27 cellular contexts compared by ENCODE assay signal in genomic region chr14:85359505-85359904, GRCh38.
"Had no signal": no experiment of that assay in that cellular context is flagged by ENCODE, and none has a peak within 500 bp of the region (broad histone marks: within the 10 kb centered on the region; RNA-seq: fewer than 3 reads in every experiment).

No MANE protein-coding gene starts in this region.

- ATAC-seq: left colon; left lung; lower lobe of right lung; natural killer cell; sciatic nerve; stimulated activated naive B cell treated with anti-CD40 and anti-IgM and Interleukin-4, amounts not matched to agents 10 μg/mL and 1 μg/mL and 100 μg/mL, for 72 hours; stimulated activated naive CD8-positive, alpha-beta T cell treated with anti-CD3 and anti-CD28 coated beads, Interleukin-15, Interleukin-2, amounts not matched to agents 100 U/mL and 50 U/mL, for 24 hours had no signal

- H3K9me3 ChIP-seq: left lung, lower lobe of right lung, neutrophil, ovary, right atrium auricular region, stomach, testis, thyroid gland, transverse colon, upper lobe of left lung, vagina had no signal

- H3K4me1 ChIP-seq: left lung, lower lobe of right lung, right atrium auricular region, thyroid gland, transverse colon, upper lobe of left lung, vagina had no signal

- H3K4me2 ChIP-seq: neural progenitor cell had no signal

- DNase-seq: kidney; left colon; left lung; lower lobe of right lung; mesendoderm; naive B cell; natural killer cell; nephron progenitor cell; occipital lobe; ovary; stimulated activated CD4-positive, alpha-beta T cell treated with anti-CD3 and anti-CD28 coated beads, Interleukin-12 subunit alpha, Interleukin-12 subunit beta, amount 100 ng/mL, for 4 hours; stimulated activated CD4-positive, alpha-beta T cell treated with anti-CD3 and anti-CD28 coated beads, Interleukin-15, amount 100 ng/mL, for 24 hours; stimulated activated CD4-positive, alpha-beta T cell treated with anti-CD3 and anti-CD28 coated beads, Interleukin-2, amount 100 ng/mL, for 24 hours; stimulated activated CD4-positive, alpha-beta T cell treated with anti-CD3 and anti-CD28 coated beads, Interleukin-4, amount 100 ng/mL, for 1 hour; stimulated activated naive B cell treated with anti-CD40 and anti-IgM and Interleukin-4, amounts not matched to agents 10 μg/mL and 1 μg/mL and 100 μg/mL, for 72 hours; stimulated activated naive CD8-positive, alpha-beta T cell treated with anti-CD3 and anti-CD28 coated beads, Interleukin-15, Interleukin-2, amounts not matched to agents 100 U/mL and 50 U/mL, for 24 hours; stomach; testis; thyroid gland; transverse colon; upper lobe of left lung had no signal

- H3K27ac ChIP-seq: left lung, lower lobe of right lung, neural progenitor cell, neutrophil, ovary, right atrium auricular region, skin epidermis, stomach, thyroid gland, transverse colon, upper lobe of left lung, vagina had no signal

- FAIRE-seq: kidney had no signal

- H3K36me3 ChIP-seq: left lung, lower lobe of right lung, neural progenitor cell, neutrophil, ovary, right atrium auricular region, stomach, thyroid gland, transverse colon, upper lobe of left lung, vagina had no signal

- H3K27me3 ChIP-seq: left lung, neural progenitor cell, neutrophil, ovary, right atrium auricular region, stomach, testis, thyroid gland, transverse colon, upper lobe of left lung, vagina had no signal

- H3K4me3 ChIP-seq: left lung, lower lobe of right lung, neural progenitor cell, ovary, right atrium auricular region, skin epidermis, stomach, testis, thyroid gland, transverse colon, upper lobe of left lung, vagina had no signal
